In genomic region chr1:39694026-39694425, GRCh38 we compare ENCODE assay signal across 25 cellular contexts. TPM values are rescaled to one million over a fixed set of nuclear protein-coding genes. Genes with fewer than 3 reads are reported as not detected.
DNase-seq lines count a peak whose midpoint lies in the region; ATAC-seq and TF ChIP-seq lines count a peak whose summit lies in the region.
"Had no signal": no experiment of that assay in that cellular context is flagged by ENCODE, and none has a peak within 500 bp of the region (broad histone marks: within the 10 kb centered on the region; RNA-seq: fewer than 3 reads in every experiment).

No MANE protein-coding gene starts in this region.

- H3K36me3 Mint-ChIP-seq in brain (no peaks in the 10 kb centered on the region), CD14-positive monocyte (peaks cover 0 to 1% of the 10 kb centered on the region in 2 donors)
- H3K36me3 Mint-ChIP-seq: activated CD8-positive, alpha-beta memory T cell treated with anti-CD3 and anti-CD28 coated beads, Interleukin-2, amount 10 ng/mL, durations not matched to agents 7 days and 5 days had no signal

- no peak for TF ChIP-seq CTCF in brain (conservative IDR thresholded peaks at IDR 0.05)
- TF ChIP-seq CTCF in CD14-positive monocyte (IDR thresholded peaks at IDR 0.05): no peak

- H3K27ac Mint-ChIP-seq in brain (no peak overlapping the region), CD14-positive monocyte (no peak overlapping the region)
- H3K27ac Mint-ChIP-seq: activated CD8-positive, alpha-beta memory T cell treated with anti-CD3 and anti-CD28 coated beads, Interleukin-2, amount 10 ng/mL, durations not matched to agents 7 days and 5 days had no signal

- H3K4me3 ChIP-seq in skeletal muscle cell (ENCODE audit: low read depth, low read length): no peak overlapping the region
- H3K4me3 ChIP-seq: adrenal gland, upper lobe of left lung had no signal

- peak; percentile 61 for DNase-seq in activated effector memory CD4-positive, alpha-beta T cell treated with anti-CD3 and anti-CD28 coated beads, Interleukin-2, amount 50 U/mL, for 16 hours
- no peak for DNase-seq in activated effector memory CD4-positive, alpha-beta T cell treated with Interleukin-2 at 50 U/mL for 16 hours
- DNase-seq in HT1080 (ENCODE audit: low read depth): peak; percentile 26
- peak; percentile 31 for DNase-seq in skeletal muscle cell (ENCODE audit: low read depth)
- DNase-seq in CD14-positive monocyte (ENCODE audit: low spot score): no peak
- DNase-seq in COR-L47 (lab: John Stamatoyannopoulos, UW): no peak
- DNase-seq: activated CD8-positive, alpha-beta memory T cell treated with anti-CD3 and anti-CD28 coated beads, Interleukin-2, amount 10 ng/mL, durations not matched to agents 7 days and 5 days; C1 segment of cervical spinal cord; DMS79; left cardiac atrium; NCI-H2029 treated with DMSO at 0.1 percent for 48 hours; NCI-H226; NCI-H82; nucleus accumbens; retina; SIG-M5; stimulated activated CD4-positive, alpha-beta T cell treated with anti-CD3 and anti-CD28 coated beads, Interleukin-12 subunit alpha, Interleukin-12 subunit beta, amount 100 ng/mL, for 4 hours; stimulated activated CD8-positive, alpha-beta memory T cell treated with anti-CD3 and anti-CD28 coated beads, Interleukin-4, amount 100 ng/mL, for 48 hours; upper lobe of left lung had no signal

- intact Hi-C loops in CD14-positive monocyte (cut with micrococcal nuclease): no loop called here

- H3K4me1 Mint-ChIP-seq in brain: peaks cover 38% of the 10 kb centered on the region
- H3K4me1 Mint-ChIP-seq in CD14-positive monocyte: peaks cover 16% of the 10 kb centered on the region

- peaks cover 26% of the 10 kb centered on the region for H3K27me3 Mint-ChIP-seq in brain
- H3K27me3 Mint-ChIP-seq in CD14-positive monocyte (ENCODE audit: low read depth in 3 of 3): peaks cover 66 to 96% (median 72%) of the 10 kb centered on the region in 3 donors

- peaks cover 0 to 5% (median 0%) of the 10 kb centered on the region in 5 experiments for H3K9me3 Mint-ChIP-seq in brain
- peaks cover 0 to 24% (median 7%) of the 10 kb centered on the region in 7 donors for H3K9me3 Mint-ChIP-seq in CD14-positive monocyte

- H3K4me3 Mint-ChIP-seq in brain (peak overlapping the region in 3 of 5 experiments; percentile 28 to 59 (median 47)), CD14-positive monocyte (peak overlapping the region in 1 of 2 donors; percentile 36)
- H3K4me3 Mint-ChIP-seq: activated CD8-positive, alpha-beta memory T cell treated with anti-CD3 and anti-CD28 coated beads, Interleukin-2, amount 10 ng/mL, durations not matched to agents 7 days and 5 days had no signal

- ATAC-seq in GM19351 (IDR thresholded peaks at IDR 0.05; ENCODE audit: unreplicated experiment): no peak
- ATAC-seq: activated CD8-positive, alpha-beta memory T cell treated with anti-CD3 and anti-CD28 coated beads, Interleukin-2, amount 10 ng/mL, durations not matched to agents 7 days and 5 days; left cardiac atrium had no signal

RNA-seq across cellular contexts. Expression of gene HPCAL4, which starts 2.8 kb away (rescaled TPM):
- total RNA-seq in HT1080 (2014; rRNA removed; shearing (Covaris generic)): not detected in 2 replicates
- 0.01 and 0.09 TPM in 2 replicates for polyA plus RNA-seq in HT1080 (2015; cell fraction: cytosol; rRNA removed)
- polyA plus RNA-seq in HT1080 (2015; cell fraction: nucleus; rRNA removed): not detected in 2 replicates
- polyA plus RNA-seq in brain (ENCODE audit: insufficient read depth, low read depth, low replicate concordance): 20.0 TPM
- polyA plus RNA-seq in CD14-positive monocyte: under 1 TPM in 1 of 2 donors, not detected in 1; 0.03 TPM
- total RNA-seq: fibroblast of lung, OCI-LY7, subcutaneous adipose tissue had no signal
- polyA plus RNA-seq: fibroblast of lung had no signal

RNA-seq across cellular contexts. Expression of gene NT5C1A, which starts 22.1 kb away (rescaled TPM):
- total RNA-seq in HT1080 (2014; rRNA removed; shearing (Covaris generic)): not detected in 2 replicates
- polyA plus RNA-seq in HT1080 (2015; cell fraction: cytosol; rRNA removed): not detected in 2 replicates
- polyA plus RNA-seq in HT1080 (2015; cell fraction: nucleus; rRNA removed): not detected in 2 replicates
- polyA plus RNA-seq in brain (ENCODE audit: insufficient read depth, low read depth, low replicate concordance) (not detected), CD14-positive monocyte (not detected)
- total RNA-seq: fibroblast of lung, OCI-LY7, subcutaneous adipose tissue had no signal
- polyA plus RNA-seq: fibroblast of lung had no signal

RNA-seq across cellular contexts. Expression of gene PPIE, which starts 44.7 kb away (rescaled TPM):
- 32.3 and 32.4 TPM in 2 replicates for total RNA-seq in HT1080 (2014; rRNA removed; shearing (Covaris generic))
- 58.6 and 59.1 TPM in 2 replicates for polyA plus RNA-seq in HT1080 (2015; cell fraction: cytosol; rRNA removed)
- 74.0 and 74.3 TPM in 2 replicates for polyA plus RNA-seq in HT1080 (2015; cell fraction: nucleus; rRNA removed)
- polyA plus RNA-seq in brain (ENCODE audit: insufficient read depth, low read depth, low replicate concordance) (78.5 TPM), CD14-positive monocyte (10 to 100 TPM; 48.9 to 55.9 TPM)

RNA-seq across cellular contexts. Expression of gene HEYL, which starts 54.6 kb away (rescaled TPM):
- not detected in 2 replicates for total RNA-seq in HT1080 (2014; rRNA removed; shearing (Covaris generic))
- polyA plus RNA-seq in HT1080 (2015; cell fraction: cytosol; rRNA removed): 0.06 TPM in 1 of 2 replicates, not detected in the other
- polyA plus RNA-seq in HT1080 (2015; cell fraction: nucleus; rRNA removed): not detected in 2 replicates
- polyA plus RNA-seq in brain (ENCODE audit: insufficient read depth, low read depth, low replicate concordance): 10.7 TPM
- polyA plus RNA-seq in CD14-positive monocyte: under 1 TPM; 0.04 to 0.15 TPM
- total RNA-seq: activated CD8-positive, alpha-beta memory T cell treated with anti-CD3 and anti-CD28 coated beads, Interleukin-2, amount 10 ng/mL, durations not matched to agents 7 days and 5 days; fibroblast of lung; OCI-LY7 had no signal

Comparison
In these comparisons a context has a peak if more than half of its experiments do, and no peak if none do; other contexts are left out.
1. DNase-seq: peak in activated effector memory CD4-positive, alpha-beta T cell treated with anti-CD3 and anti-CD28 coated beads, Interleukin-2, amount 50 U/mL, for 16 hours (single experiment), HT1080 (single experiment) and skeletal muscle cell (single experiment); none in activated effector memory CD4-positive, alpha-beta T cell treated with Interleukin-2 at 50 U/mL for 16 hours (single experiment), CD14-positive monocyte (single experiment) and COR-L47 (single experiment).
2. RNA of gene HPCAL4, which starts 2.8 kb away (polyA plus RNA-seq): 20.0 TPM in brain (single experiment); 0.03 TPM in CD14-positive monocyte; every median in the first group is over 10 times any median in the second.